33 cellular contexts compared by ENCODE assay signal in genomic region chr3:18079062-18079461, GRCh38.
"Had no signal": no experiment of that assay in that cellular context is flagged by ENCODE, and none has a peak within 500 bp of the region (broad histone marks: within the 10 kb centered on the region; RNA-seq: fewer than 3 reads in every experiment).

No MANE protein-coding gene starts in this region.

- ATAC-seq: activated CD4-positive, alpha-beta T cell treated with anti-CD3 and anti-CD28 coated beads for 36 hours; activated naive CD4-positive, alpha-beta T cell treated with anti-CD3 and anti-CD28 coated beads, Interleukin-2, amount 50 U/mL, for 72 hours; activated T-cell treated with anti-CD3 and anti-CD28 coated beads, Interleukin-2, amount 50 U/mL, for 72 hours; effector memory CD8-positive, alpha-beta T cell; gastroesophageal sphincter; heart right ventricle; T-cell; T-helper 17 cell had no signal

- FAIRE-seq: bronchial epithelial cell had no signal

- H3K4me3 Mint-ChIP-seq: activated CD4-positive, alpha-beta memory T cell treated with anti-CD3 and anti-CD28 coated beads, Interleukin-2, amount 10 ng/mL, durations not matched to agents 7 days and 5 days; activated CD4-positive, alpha-beta T cell treated with anti-CD3 and anti-CD28 coated beads for 36 hours; activated CD4-positive, alpha-beta T cell treated with anti-CD3 and anti-CD28 coated beads, Interleukin-2, amount 10 ng/mL, durations not matched to agents 24 days and 14 days; activated naive CD4-positive, alpha-beta T cell treated with anti-CD3 and anti-CD28 coated beads, Interleukin-2, amount 10 ng/mL, durations not matched to agents 7 days and 5 days; activated naive CD8-positive, alpha-beta T cell treated with anti-CD3 and anti-CD28 coated beads, Interleukin-2, amount 10 ng/mL, durations not matched to agents 7 days and 5 days; activated T-cell treated with anti-CD3 and anti-CD28 coated beads, Interleukin-2, amount 50 U/mL, for 24 hours; activated T-cell treated with anti-CD3 and anti-CD28 coated beads, Interleukin-2, amount 50 U/mL, for 72 hours; central memory CD8-positive, alpha-beta T cell; effector memory CD8-positive, alpha-beta T cell; T-cell; T-helper 17 cell; T-helper 2 cell treated with Interferon-gamma antibody and Interleukin-4, amounts not matched to agents 5 μg/mL and 100 μg/mL, for 36 hours had no signal

- H3K9me3 ChIP-seq: ascending aorta, esophagus squamous epithelium, gastroesophageal sphincter, heart right ventricle had no signal

- H3K36me3 ChIP-seq: ascending aorta, brain microvascular endothelial cell, esophagus squamous epithelium, gastroesophageal sphincter, heart right ventricle, WERI-Rb-1 had no signal

- H3K4me1 Mint-ChIP-seq: activated CD4-positive, alpha-beta memory T cell treated with anti-CD3 and anti-CD28 coated beads, Interleukin-2, amount 10 ng/mL, durations not matched to agents 7 days and 5 days; activated CD4-positive, alpha-beta T cell treated with anti-CD3 and anti-CD28 coated beads, Interleukin-2, amount 10 ng/mL, durations not matched to agents 24 days and 14 days; activated naive CD4-positive, alpha-beta T cell treated with anti-CD3 and anti-CD28 coated beads, Interleukin-2, amount 10 ng/mL, durations not matched to agents 7 days and 5 days; central memory CD8-positive, alpha-beta T cell had no signal

- DNase-seq: activated CD4-positive, alpha-beta memory T cell treated with anti-CD3 and anti-CD28 coated beads, Interleukin-2, amount 10 ng/mL, durations not matched to agents 7 days and 5 days; activated CD4-positive, alpha-beta T cell treated with anti-CD3 and anti-CD28 coated beads for 36 hours; activated CD4-positive, alpha-beta T cell treated with anti-CD3 and anti-CD28 coated beads, Interleukin-2, amount 10 ng/mL, durations not matched to agents 24 days and 14 days; activated CD4-positive, alpha-beta T cell treated with anti-CD3 and anti-CD28 coated beads, Interleukin-2, amount 50 U/mL, for 4 hours; activated CD4-positive, CD25-positive, alpha-beta regulatory T cell; activated CD4-positive, CD25-positive, alpha-beta regulatory T cell treated with anti-CD3 and anti-CD28 coated beads, Interleukin-2, amount 50 U/mL, for 72 hours; activated CD8-positive, alpha-beta memory T cell treated with anti-CD3 and anti-CD28 coated beads, Interleukin-2, amount 50 U/mL, for 48 hours; activated gamma-delta T cell; activated naive CD4-positive, alpha-beta T cell; activated naive CD4-positive, alpha-beta T cell treated with anti-CD3 and anti-CD28 coated beads, Interleukin-2, amount 10 ng/mL, durations not matched to agents 7 days and 5 days; activated naive CD8-positive, alpha-beta T cell treated with anti-CD3 and anti-CD28 coated beads, Interleukin-2, amount 10 ng/mL, durations not matched to agents 7 days and 5 days; activated T-cell treated with anti-CD3 and anti-CD28 coated beads for 4 hours; activated T-cell treated with anti-CD3 and anti-CD28 coated beads, Interleukin-2, amount 50 U/mL, for 24 hours; activated T-cell treated with anti-CD3 and anti-CD28 coated beads, Interleukin-2, amount 50 U/mL, for 72 hours; cortex of kidney; dermis blood vessel endothelial cell; effector CD4-positive, alpha-beta T cell; effector memory CD8-positive, alpha-beta T cell; erythroblast; esophagus squamous epithelium; foreskin melanocyte; heart right ventricle; T-cell; T-helper 17 cell; T1000; WERI-Rb-1 had no signal

- H3K27me3 ChIP-seq: ascending aorta, brain microvascular endothelial cell, gastroesophageal sphincter, heart right ventricle had no signal

- H3K4me1 ChIP-seq: ascending aorta, gastroesophageal sphincter had no signal

- H3K9me3 Mint-ChIP-seq: activated CD4-positive, alpha-beta memory T cell treated with anti-CD3 and anti-CD28 coated beads, Interleukin-2, amount 10 ng/mL, durations not matched to agents 7 days and 5 days; activated CD4-positive, alpha-beta T cell treated with anti-CD3 and anti-CD28 coated beads, Interleukin-2, amount 10 ng/mL, durations not matched to agents 24 days and 14 days; activated naive CD4-positive, alpha-beta T cell treated with anti-CD3 and anti-CD28 coated beads, Interleukin-2, amount 10 ng/mL, durations not matched to agents 7 days and 5 days; activated naive CD4-positive, alpha-beta T cell treated with anti-CD3 and anti-CD28 coated beads, Interleukin-2, amount 50 U/mL, for 72 hours; activated T-cell treated with anti-CD3 and anti-CD28 coated beads, Interleukin-2, amount 50 U/mL, for 24 hours; activated T-cell treated with anti-CD3 and anti-CD28 coated beads, Interleukin-2, amount 50 U/mL, for 72 hours; central memory CD8-positive, alpha-beta T cell; effector memory CD8-positive, alpha-beta T cell; T-cell; T-helper 2 cell treated with Interferon-gamma antibody and Interleukin-4, amounts not matched to agents 5 μg/mL and 100 μg/mL, for 36 hours had no signal

- H3K4me3 ChIP-seq: ascending aorta, esophagus squamous epithelium, gastroesophageal sphincter, heart right ventricle had no signal

- H3K36me3 Mint-ChIP-seq: activated naive CD4-positive, alpha-beta T cell treated with anti-CD3 and anti-CD28 coated beads, Interleukin-2, amount 10 ng/mL, durations not matched to agents 7 days and 5 days; activated naive CD4-positive, alpha-beta T cell treated with anti-CD3 and anti-CD28 coated beads, Interleukin-2, amount 50 U/mL, for 72 hours; activated naive CD8-positive, alpha-beta T cell treated with anti-CD3 and anti-CD28 coated beads, Interleukin-2, amount 10 ng/mL, durations not matched to agents 7 days and 5 days; T-cell had no signal

- H3K27ac ChIP-seq: ascending aorta, brain microvascular endothelial cell, esophagus squamous epithelium, gastroesophageal sphincter, heart right ventricle, WERI-Rb-1 had no signal

- H3K27ac Mint-ChIP-seq: activated CD4-positive, alpha-beta memory T cell treated with anti-CD3 and anti-CD28 coated beads, Interleukin-2, amount 10 ng/mL, durations not matched to agents 7 days and 5 days; activated CD4-positive, alpha-beta T cell treated with anti-CD3 and anti-CD28 coated beads for 36 hours; activated CD4-positive, alpha-beta T cell treated with anti-CD3 and anti-CD28 coated beads, Interleukin-2, amount 10 ng/mL, durations not matched to agents 24 days and 14 days; activated naive CD4-positive, alpha-beta T cell treated with anti-CD3 and anti-CD28 coated beads, Interleukin-2, amount 10 ng/mL, durations not matched to agents 7 days and 5 days; activated naive CD4-positive, alpha-beta T cell treated with anti-CD3 and anti-CD28 coated beads, Interleukin-2, amount 50 U/mL, for 72 hours; activated naive CD8-positive, alpha-beta T cell treated with anti-CD3 and anti-CD28 coated beads, Interleukin-2, amount 10 ng/mL, durations not matched to agents 7 days and 5 days; activated T-cell treated with anti-CD3 and anti-CD28 coated beads, Interleukin-2, amount 50 U/mL, for 24 hours; activated T-cell treated with anti-CD3 and anti-CD28 coated beads, Interleukin-2, amount 50 U/mL, for 72 hours; effector memory CD8-positive, alpha-beta T cell; T-cell; T-helper 17 cell; T-helper 2 cell treated with Interferon-gamma antibody and Interleukin-4, amounts not matched to agents 5 μg/mL and 100 μg/mL, for 36 hours had no signal
